ENCODE assay signal across 16 cellular contexts in the genomic region with DNA sequence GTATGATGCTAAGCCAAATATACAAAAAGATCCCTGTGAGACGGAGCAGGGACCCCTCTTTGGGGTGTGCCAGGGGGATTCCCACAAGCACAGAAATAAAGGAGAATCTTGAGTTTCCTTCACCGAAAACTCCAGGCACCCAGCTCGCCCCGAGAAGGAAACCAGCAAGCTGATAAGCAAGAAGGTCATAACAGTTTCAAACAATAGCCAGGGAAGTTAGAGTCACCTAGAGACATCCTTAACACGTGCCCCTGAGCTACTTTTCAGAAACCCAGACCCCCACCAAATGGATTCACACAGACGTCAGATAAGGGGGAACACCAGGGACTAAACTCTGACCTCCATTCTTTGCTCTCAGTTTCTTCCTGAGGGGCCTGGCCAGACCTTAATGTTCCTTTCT.
"Had no signal": no experiment of that assay in that cellular context is flagged by ENCODE, and none has a peak within 500 bp of the region (broad histone marks: within the 10 kb centered on the region; RNA-seq: fewer than 3 reads in every experiment).

No MANE protein-coding gene starts in this region.

- H3K4me3 ChIP-seq: esophagus muscularis mucosa, sigmoid colon had no signal

- DNase-seq: activated B cell treated with CpG ODN at 0.5 μM for 24 hours; activated CD4-positive, alpha-beta T cell treated with anti-CD3 and anti-CD28 coated beads, Interleukin-2, amount 10 ng/mL, durations not matched to agents 7 days and 5 days; activated CD8-positive, alpha-beta memory T cell treated with anti-CD3 and anti-CD28 coated beads, Interleukin-2, amount 10 ng/mL, durations not matched to agents 7 days and 5 days; activated gamma-delta T cell treated with Interleukin-2 at 50 U/mL for 16 hours; activated T-cell treated with anti-CD3 and anti-CD28 coated beads, Interleukin-2, amount 50 U/mL, for 48 hours; glutamatergic neuron; immature natural killer cell; left cardiac atrium; natural killer cell; nucleus accumbens; psoas muscle; sigmoid colon; stimulated activated CD4-positive, alpha-beta T cell treated with anti-CD3 and anti-CD28 coated beads, Interleukin-2, amount 100 ng/mL, for 48 hours; stimulated activated naive CD8-positive, alpha-beta T cell treated with anti-CD3 and anti-CD28 coated beads, Interleukin-15, Interleukin-2, amounts not matched to agents 100 U/mL and 50 U/mL, for 24 hours; T-cell had no signal

- H3K36me3 Mint-ChIP-seq: natural killer cell had no signal

- ATAC-seq: activated CD8-positive, alpha-beta memory T cell treated with anti-CD3 and anti-CD28 coated beads, Interleukin-2, amount 10 ng/mL, durations not matched to agents 7 days and 5 days; left cardiac atrium; natural killer cell; stimulated activated naive CD8-positive, alpha-beta T cell treated with anti-CD3 and anti-CD28 coated beads, Interleukin-15, Interleukin-2, amounts not matched to agents 100 U/mL and 50 U/mL, for 24 hours; T-cell had no signal

- H3K27ac ChIP-seq: psoas muscle, sigmoid colon had no signal

- H3K9me3 ChIP-seq: esophagus muscularis mucosa, psoas muscle, sigmoid colon had no signal

- H3K27me3 ChIP-seq: esophagus muscularis mucosa, sigmoid colon had no signal

- H3K27me3 Mint-ChIP-seq: activated B cell treated with CpG ODN at 0.5 μM for 24 hours; activated CD4-positive, alpha-beta T cell treated with anti-CD3 and anti-CD28 coated beads, Interleukin-2, amount 10 ng/mL, durations not matched to agents 7 days and 5 days; activated CD8-positive, alpha-beta memory T cell treated with anti-CD3 and anti-CD28 coated beads, Interleukin-2, amount 10 ng/mL, durations not matched to agents 7 days and 5 days; T-cell had no signal

- H3K9me3 Mint-ChIP-seq: activated B cell treated with CpG ODN at 0.5 μM for 24 hours, immature natural killer cell, natural killer cell, T-cell had no signal

- H3K4me3 Mint-ChIP-seq: activated B cell treated with CpG ODN at 0.5 μM for 24 hours; activated CD4-positive, alpha-beta T cell treated with anti-CD3 and anti-CD28 coated beads, Interleukin-2, amount 10 ng/mL, durations not matched to agents 7 days and 5 days; activated CD8-positive, alpha-beta memory T cell treated with anti-CD3 and anti-CD28 coated beads, Interleukin-2, amount 10 ng/mL, durations not matched to agents 7 days and 5 days; immature natural killer cell; natural killer cell; T-cell had no signal

- H3K27ac Mint-ChIP-seq: activated B cell treated with CpG ODN at 0.5 μM for 24 hours; activated CD4-positive, alpha-beta T cell treated with anti-CD3 and anti-CD28 coated beads, Interleukin-2, amount 10 ng/mL, durations not matched to agents 7 days and 5 days; activated CD8-positive, alpha-beta memory T cell treated with anti-CD3 and anti-CD28 coated beads, Interleukin-2, amount 10 ng/mL, durations not matched to agents 7 days and 5 days; natural killer cell; T-cell had no signal

- H3K4me1 Mint-ChIP-seq: activated B cell treated with CpG ODN at 0.5 μM for 24 hours had no signal
